In genomic region chr15:52714968-52715367, GRCh38 we compare ENCODE assay signal across 18 cellular contexts. TPM values are rescaled to one million over a fixed set of nuclear protein-coding genes. Genes with fewer than 3 reads are reported as not detected.
A peak's percentile ranks its signal among the peaks of the same experiment; 100 is the strongest.
DNase-seq lines count a peak whose midpoint lies in the region; ATAC-seq, FAIRE-seq and TF ChIP-seq lines count a peak whose summit lies in the region.
"Had no signal": no experiment of that assay in that cellular context is flagged by ENCODE, and none has a peak within 500 bp of the region (broad histone marks: within the 10 kb centered on the region; RNA-seq: fewer than 3 reads in every experiment).

No MANE protein-coding gene starts in this region.

- intact Hi-C loops in right cardiac atrium (cut with DNase I): no loop called here
- intact Hi-C loops in heart left ventricle (cut with DNase I): no loop called here
- intact Hi-C loops in GM12878 (cut with micrococcal nuclease; ENCODE audit: unreplicated experiment): no loop called here

- H3K4me2 ChIP-seq in GM12878 (ENCODE audit: control insufficient read depth, insufficient read depth): no peak overlapping the region; the same call in 1 of the 2 replicates

- H3K9me3 ChIP-seq in right cardiac atrium (ENCODE audit: control insufficient read depth, low read length) (no peaks in the 10 kb centered on the region), heart left ventricle (no peaks in the 10 kb centered on the region), GM12878 (replicated peaks; ENCODE audit: control insufficient read depth, insufficient read depth, low read length) (no peaks in the 10 kb centered on the region; the same call in 2 of the 3 replicates)

- SMC1A ChIA-PET in GM12878 (lab: Charles Lee; ENCODE audit: uncharacterized antibody, unreplicated experiment): interaction anchor here (0.7 kb wide), 2 partner anchors 114 to 387 kb away, joined by 3 read pairs; no protein-coding TSS in a partner anchor

- no peak overlapping the region for H2AFZ ChIP-seq in GM12878 (ENCODE audit: control insufficient read depth, low read depth, low read length)

- in situ Hi-C loops in GM12878 (cut with MboI): no loop called here

- WGBS in right cardiac atrium: 54% methylated on average over 3 of the region's 3 CpGs
- WGBS in heart left ventricle, 4 donors: 60 to 68% (median 67%) methylated on average over 3 of the region's 3 CpGs
- WGBS in GM12878 (ENCODE audit: insufficient coverage, insufficient replicate concordance, low lambda C conversion rate, missing lambda C conversion rate): 23% methylated on average over 3 of the region's 3 CpGs

- H3K36me3 ChIP-seq in heart left ventricle: no peaks in the 10 kb centered on the region
- no peaks in the 10 kb centered on the region for H3K36me3 ChIP-seq in GM12878 (ENCODE audit: control insufficient read depth in 2 of 2, insufficient read depth in 2 of 2, low read length in 1 of 2)

- POLR2A ChIA-PET in GM12878 (lab: Charles Lee): no interaction called here

- DNase-seq in right cardiac atrium (peak in 2 of 3 donors; percentile 48 to 49), heart left ventricle (no peak), OCI-M1 (lab: John Stamatoyannopoulos, UW) (peak; percentile 69), GM12878 (ENCODE audit: low read depth, low spot score) (no peak), superior temporal gyrus (ENCODE audit: extremely low spot score) (no peak), dermis blood vessel endothelial cell (no peak), SIG-M5 (lab: John Stamatoyannopoulos, UW) (no peak)
- DNase-seq: CD4-positive, CD25-positive, alpha-beta regulatory T cell; COR-L47; DMS 273 treated with DMSO at 0.1 percent for 48 hours; GDM1; H9; NCI-H1436; NCI-H1930; NCI-H345; NCI-H526 had no signal

- TF ChIP-seq RAD21 in GM12878 (IDR thresholded peaks at IDR 0.05; ENCODE audit: insufficient read depth, low read depth, low read length): no peak

- RAD21 ChIA-PET in GM12878 (lab: Charles Lee; ENCODE audit: unreplicated experiment): no interaction called here

- H3K27ac ChIP-seq in right cardiac atrium (ENCODE audit: low read length) (no peak overlapping the region), heart left ventricle (no peak overlapping the region), GM12878 (ENCODE audit: control insufficient read depth, insufficient read depth) (no peak overlapping the region)

- H3K27me3 ChIP-seq in right cardiac atrium (ENCODE audit: control insufficient read depth, insufficient read depth) (no peaks in the 10 kb centered on the region), heart left ventricle (no peaks in the 10 kb centered on the region), GM12878 (replicated peaks in 1 of 2; ENCODE audit: control insufficient read depth in 2 of 2, insufficient read depth in 2 of 2, low read length in 1 of 2) (no peaks in the 10 kb centered on the region)

- no TSS peak for BruUV-seq in GM12878 (replicated peaks; lab: Mats Ljungman, UMichigan)

- H3K4me3 ChIP-seq in right cardiac atrium (ENCODE audit: low read length): no peak overlapping the region
- H3K4me3 ChIP-seq in heart left ventricle: no peak overlapping the region
- no peak overlapping the region for H3K4me3 ChIP-seq in GM12878

- H3K9ac ChIP-seq in GM12878 (ENCODE audit: control insufficient read depth, insufficient read depth, low read length): no peak overlapping the region

- TF ChIP-seq POLR2A in heart left ventricle (IDR thresholded peaks at IDR 0.05) (no peak), GM12878 (IDR thresholded peaks at IDR 0.05; ENCODE audit: low read depth, low read length) (no peak)

- ATAC-seq in right cardiac atrium (no peak), heart left ventricle (no peak), GM12878 (peak; percentile 32)
- ATAC-seq: Panc1 had no signal

- CTCF ChIA-PET in GM12878 (lab: Yijun Ruan, JAX): interaction anchor here (1.0 kb wide), 1 partner anchor 18 kb away, joined by 5 read pairs; no protein-coding TSS in a partner anchor

- FAIRE-seq in GM12878 (lab: Jason Lieb, UNC): no peak
- FAIRE-seq: GM19239 had no signal

- TF ChIP-seq CTCF in heart left ventricle (IDR thresholded peaks at IDR 0.05) (no peak), GM12878 (IDR thresholded peaks at IDR 0.05 in 2 of 3, conservative IDR thresholded peaks at IDR 0.05 in 1 of 3; ENCODE audit: control insufficient read depth in 2 of 3, extremely low read depth in 1 of 3, insufficient read depth in 1 of 3, low read depth in 3 of 3, low read length in 3 of 3) (no peak)

- no peaks in the 10 kb centered on the region for H3K79me2 ChIP-seq in GM12878 (ENCODE audit: control insufficient read depth, insufficient read depth, low read length)

- H3K4me1 ChIP-seq in right cardiac atrium (ENCODE audit: control insufficient read depth, insufficient read depth, low read length) (no peaks in the 10 kb centered on the region), heart left ventricle (no peaks in the 10 kb centered on the region), GM12878 (ENCODE audit: control insufficient read depth, insufficient read depth, low read length) (peaks cover 8% of the 10 kb centered on the region)

- TF ChIP-seq EP300 in GM12878 (IDR thresholded peaks at IDR 0.05; ENCODE audit: borderline replicate concordance in 1 of 2, control insufficient read depth in 1 of 2, low read depth in 2 of 2, low read length in 2 of 2): no peak

- no peaks in the 10 kb centered on the region for H4K20me1 ChIP-seq in GM12878 (ENCODE audit: control insufficient read depth, insufficient read depth)

TF ChIP-seq in GM12878, 131 proteins besides CTCF, POLR2A, EP300 and RAD21 (continues in another document):
- TF ChIP-seq ESRRA (IDR thresholded peaks at IDR 0.05; ENCODE audit: low read length) (no peak), NFYA (IDR thresholded peaks at IDR 0.05; ENCODE audit: borderline replicate concordance, low read depth, low read length) (no peak), SIX5 (IDR thresholded peaks at IDR 0.05; ENCODE audit: low read depth, low read length, severe bottlenecking) (no peak), FOXK2 (IDR thresholded peaks at IDR 0.05) (no peak), SPI1 (IDR thresholded peaks at IDR 0.05; ENCODE audit: borderline replicate concordance, insufficient read depth, low read depth, low read length) (peak; percentile 82)
- TF ChIP-seq, protein P1, sequence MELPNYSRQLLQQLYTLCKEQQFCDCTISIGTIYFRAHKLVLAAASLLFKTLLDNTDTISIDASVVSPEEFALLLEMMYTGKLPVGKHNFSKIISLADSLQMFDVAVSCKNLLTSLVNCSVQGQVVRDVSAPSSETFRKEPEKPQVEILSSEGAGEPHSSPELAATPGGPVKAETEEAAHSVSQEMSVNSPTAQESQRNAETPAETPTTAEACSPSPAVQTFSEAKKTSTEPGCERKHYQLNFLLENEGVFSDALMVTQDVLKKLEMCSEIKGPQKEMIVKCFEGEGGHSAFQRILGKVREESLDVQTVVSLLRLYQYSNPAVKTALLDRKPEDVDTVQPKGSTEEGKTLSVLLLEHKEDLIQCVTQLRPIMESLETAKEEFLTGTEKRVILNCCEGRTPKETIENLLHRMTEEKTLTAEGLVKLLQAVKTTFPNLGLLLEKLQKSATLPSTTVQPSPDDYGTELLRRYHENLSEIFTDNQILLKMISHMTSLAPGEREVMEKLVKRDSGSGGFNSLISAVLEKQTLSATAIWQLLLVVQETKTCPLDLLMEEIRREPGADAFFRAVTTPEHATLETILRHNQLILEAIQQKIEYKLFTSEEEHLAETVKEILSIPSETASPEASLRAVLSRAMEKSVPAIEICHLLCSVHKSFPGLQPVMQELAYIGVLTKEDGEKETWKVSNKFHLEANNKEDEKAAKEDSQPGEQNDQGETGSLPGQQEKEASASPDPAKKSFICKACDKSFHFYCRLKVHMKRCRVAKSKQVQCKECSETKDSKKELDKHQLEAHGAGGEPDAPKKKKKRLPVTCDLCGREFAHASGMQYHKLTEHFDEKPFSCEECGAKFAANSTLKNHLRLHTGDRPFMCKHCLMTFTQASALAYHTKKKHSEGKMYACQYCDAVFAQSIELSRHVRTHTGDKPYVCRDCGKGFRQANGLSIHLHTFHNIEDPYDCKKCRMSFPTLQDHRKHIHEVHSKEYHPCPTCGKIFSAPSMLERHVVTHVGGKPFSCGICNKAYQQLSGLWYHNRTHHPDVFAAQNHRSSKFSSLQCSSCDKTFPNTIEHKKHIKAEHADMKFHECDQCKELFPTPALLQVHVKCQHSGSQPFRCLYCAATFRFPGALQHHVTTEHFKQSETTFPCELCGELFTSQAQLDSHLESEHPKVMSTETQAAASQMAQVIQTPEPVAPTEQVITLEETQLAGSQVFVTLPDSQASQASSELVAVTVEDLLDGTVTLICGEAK (IDR thresholded peaks at IDR 0.05; ENCODE audit: borderline replicate concordance): no peak

RNA-seq across cellular contexts. Expression of gene ATOSA, which starts 35.8 kb away (rescaled TPM):
- total RNA-seq in right cardiac atrium: 10 to 100 TPM; 29.3 to 51.7 (median 33.1) TPM
- polyA plus RNA-seq in right cardiac atrium: 38.1 TPM
- total RNA-seq in heart left ventricle: 10 to 100 TPM; 21.3 to 51.5 (median 29.8) TPM
- 10 to 100 TPM; 12.2 to 42.7 TPM for polyA plus RNA-seq in heart left ventricle
- 77.2 and 81.1 TPM in 2 replicates for total RNA-seq in GM12878 (2013; cell fraction: nucleolus; rRNA removed)
- 15.9 and 17.0 TPM in 2 replicates for total RNA-seq in GM12878 (2014; rRNA removed)
- 15.7 and 18.3 TPM in 2 replicates for total RNA-seq in GM12878 (2014; rRNA removed; fragmentation: Illumina TruSeq; extraction: Trizol)
- 18.1 and 19.5 TPM in 2 replicates for total RNA-seq in GM12878 (2021)
- 16.8 TPM for polyA plus RNA-seq in GM12878 (2011; ENCODE audit: low read depth)
- 23.3 and 32.2 TPM in 2 replicates for polyA plus RNA-seq in GM12878 (2011; rRNA removed)
- polyA plus RNA-seq in GM12878 (2011; cell fraction: cytosol; rRNA removed): 7.7 and 9.4 TPM in 2 replicates
- polyA plus RNA-seq in GM12878 (2011; cell fraction: nucleus; rRNA removed): 31.4 and 32.0 TPM in 2 replicates
- polyA plus RNA-seq in GM12878 (2012): 24.6 and 25.0 TPM in 2 replicates
- 24.3 and 34.3 TPM in 2 replicates for polyA plus RNA-seq in GM12878 (2014; fragmentation: Illumina TruSeq; extraction: Trizol)
- 1 to 10 TPM; 6.8 to 7.9 TPM for polyA plus RNA-seq in GM12878 (2014; fragmentation: Nextera tagmentation; extraction: Ambion mirVana)
- polyA plus RNA-seq in GM12878 (2014; rRNA removed): 13.6 and 14.7 TPM in 2 replicates
- 1 to 10 TPM; 9.2 to 9.8 TPM for polyA plus RNA-seq in GM12878 (2016; fragmentation: Nextera tagmentation; extraction: Ambion mirVana)
- 23.2 and 28.2 TPM in 2 replicates for polyA minus RNA-seq in GM12878 (2011; rRNA and poly(A)+ RNA removed)
- polyA minus RNA-seq in GM12878 (2011; cell fraction: cytosol; rRNA and poly(A)+ RNA removed): 8.4 and 13.4 TPM in 2 replicates
- polyA minus RNA-seq in GM12878 (2011; cell fraction: nucleus; rRNA and poly(A)+ RNA removed): 24.8 and 37.1 TPM in 2 replicates
- total RNA-seq in dermis blood vessel endothelial cell: 66.3 and 66.5 TPM in 2 replicates

Comparison
In these comparisons a context has a peak if more than half of its experiments do, and no peak if none do; other contexts are left out.
1. DNase-seq: peak in right cardiac atrium (2 of 3) and OCI-M1 (single experiment); none in heart left ventricle (0 of 5), GM12878 (single experiment), superior temporal gyrus (single experiment), dermis blood vessel endothelial cell (single experiment) and SIG-M5 (single experiment).